In genomic region chr10:117443677-117444022, GRCh38 we compare ENCODE assay signal across 1 cellular context.
TF ChIP-seq lines count a peak whose summit lies in the region.

No MANE protein-coding gene starts in this region.

TF ChIP-seq in GM23338, 12 proteins besides CTCF, POLR2A, EP300 and RAD21 (continued from another document):
- no peak for TF ChIP-seq ZNF462 (CRISPR knock-in tag; IDR thresholded peaks at IDR 0.05)
TF ChIP-seq in GM23338: peak in this region for 0.
